ENCODE assay signal across 19 cellular contexts in genomic region chr16:48277158-48277557, GRCh38.
DNase-seq lines count a peak whose midpoint lies in the region; ATAC-seq and FAIRE-seq lines count a peak whose summit lies in the region.
"Had no signal": no experiment of that assay in that cellular context is flagged by ENCODE, and none has a peak within 500 bp of the region (broad histone marks: within the 10 kb centered on the region; RNA-seq: fewer than 3 reads in every experiment).

No MANE protein-coding gene starts in this region.

- intact Hi-C loops in head of caudate nucleus (cut with DNase I): no loop called here

- DNase-seq in DMS 273 (lab: John Stamatoyannopoulos, UW; ENCODE audit: unreplicated experiment) (peak; percentile 12), DMS 273 treated with DMSO at 0.1 percent for 48 hours (lab: John Stamatoyannopoulos, UW) (no peak), astrocyte of the hippocampus (ENCODE audit: low read depth, low spot score) (peak; percentile 22), head of caudate nucleus (peak; percentile 37 to 94 (median 74)), substantia nigra (lab: John Stamatoyannopoulos, UW) (peak in 5 of 49 donors; percentile 3 to 59 (median 30)), inferior parietal cortex (ENCODE audit: extremely low spot score) (no peak), urothelium cell line (ENCODE audit: low spot score) (no peak)
- DNase-seq: activated CD4-positive, alpha-beta T cell treated with anti-CD3 and anti-CD28 coated beads for 1 hour; activated CD8-positive, alpha-beta memory T cell treated with anti-CD3 and anti-CD28 coated beads, Interleukin-2, amount 50 U/mL, for 48 hours; activated naive CD4-positive, alpha-beta T cell; heart right ventricle; NCI-H446; SJCRH30; T-helper 9 cell; tibial artery had no signal

- peak overlapping the region; percentile 68 for H3K27ac ChIP-seq in substantia nigra (ENCODE audit: low read depth, low read length, poor library complexity, severe bottlenecking)
- H3K27ac ChIP-seq: 22Rv1; BLaER1 treated with 17β-estradiol and CSF1 and Interleukin-3, amounts not matched to agents 10 nM and 100 nM; SJCRH30 had no signal

- FAIRE-seq in urothelium cell line (lab: Jason Lieb, UNC): no peak
- FAIRE-seq: astrocyte had no signal

- no peak for ATAC-seq in HG03139 (IDR thresholded peaks at IDR 0.05; ENCODE audit: unreplicated experiment)
- ATAC-seq: heart right ventricle had no signal

Comparison
In these comparisons a context has a peak if more than half of its experiments do, and no peak if none do; other contexts are left out.
1. DNase-seq: peak in DMS 273 (single experiment), astrocyte of the hippocampus (single experiment) and head of caudate nucleus (42 of 42); none in DMS 273 treated with DMSO at 0.1 percent for 48 hours (single experiment), inferior parietal cortex (single experiment) and urothelium cell line (single experiment).